In genomic region chr1:42853116-42853884, GRCh38 we compare ENCODE assay signal across 1 cellular context.
TF ChIP-seq lines count a peak whose summit lies in the region.

No MANE protein-coding gene starts in this region.

TF ChIP-seq in HepG2, 621 proteins besides CTCF, POLR2A, EP300 and RAD21:
- TF ChIP-seq ZNF543 (CRISPR knock-in tag; IDR thresholded peaks at IDR 0.05) = no peak
- no peak for TF ChIP-seq ZBTB37 (CRISPR knock-in tag; IDR thresholded peaks at IDR 0.05)
- no peak for TF ChIP-seq ZBTB40 (IDR thresholded peaks at IDR 0.05)
- no peak for TF ChIP-seq ZBTB40 (CRISPR knock-in tag; IDR thresholded peaks at IDR 0.05)
- TF ChIP-seq NR1H2 (CRISPR knock-in tag; IDR thresholded peaks at IDR 0.05; ENCODE audit: borderline replicate concordance, low read depth) = no peak
- TF ChIP-seq ZNF816 (CRISPR knock-in tag; IDR thresholded peaks at IDR 0.05; ENCODE audit: borderline replicate concordance) = no peak
